13 cellular contexts compared by ENCODE assay signal in genomic region chr2:46029332-46029811, GRCh38.
DNase-seq lines count a peak whose midpoint lies in the region; ATAC-seq and TF ChIP-seq lines count a peak whose summit lies in the region.
"Had no signal": no experiment of that assay in that cellular context is flagged by ENCODE, and none has a peak within 500 bp of the region (broad histone marks: within the 10 kb centered on the region; RNA-seq: fewer than 3 reads in every experiment).

No MANE protein-coding gene starts in this region.

- no peaks in the 10 kb centered on the region for H3K9me2 ChIP-seq in SK-N-SH

- H3K4me1 Mint-ChIP-seq in activated naive CD4-positive, alpha-beta T cell treated with anti-CD3 and anti-CD28 coated beads for 36 hours (ENCODE audit: low read depth): peaks cover 10% of the 10 kb centered on the region

- H2AFZ ChIP-seq in SK-N-SH (ENCODE audit: low read depth): no peak overlapping the region

- H3F3A ChIP-seq in SK-N-SH (replicated peaks; ENCODE audit: insufficient read depth): no peaks in the 10 kb centered on the region

- H3K4me1 ChIP-seq in SK-N-SH (ENCODE audit: control insufficient read depth in 1 of 2, insufficient read depth in 2 of 2, low read depth in 1 of 2, low read length in 1 of 2) (peaks cover 5 to 9% of the 10 kb centered on the region in 2 experiments; a peak in 1 of 4 replicates), SJCRH30 (peaks cover 5% of the 10 kb centered on the region; the same call in 1 of the 2 replicates), stomach (peaks cover 0 to 41% (median 25%) of the 10 kb centered on the region in 4 donors)
- H3K4me1 ChIP-seq: BLaER1 had no signal

- no peak overlapping the region for H3K27ac ChIP-seq in SK-N-SH (ENCODE audit: low read depth in 2 of 2, low read length in 1 of 2)
- no peak overlapping the region for H3K27ac ChIP-seq in SJCRH30
- peak overlapping the region in 4 of 5 donors; percentile 23 to 74 (median 48) for H3K27ac ChIP-seq in stomach
- H3K27ac ChIP-seq: BLaER1 had no signal

- H3K4me2 ChIP-seq in SK-N-SH: no peak overlapping the region
- H3K4me2 ChIP-seq: BLaER1 had no signal

- TF ChIP-seq EP300 in SK-N-SH (IDR thresholded peaks at IDR 0.05; ENCODE audit: borderline replicate concordance in 1 of 2, low read depth in 1 of 2, low read length in 1 of 2) (no peak), stomach (IDR thresholded peaks at IDR 0.05) (no peak)

- H3K27me3 ChIP-seq in SK-N-SH (ENCODE audit: insufficient read depth) (no peaks in the 10 kb centered on the region), SJCRH30 (no peaks in the 10 kb centered on the region), stomach (no peaks in the 10 kb centered on the region)
- H3K27me3 ChIP-seq: BLaER1 had no signal

- no peaks in the 10 kb centered on the region for H3K9me3 Mint-ChIP-seq in activated naive CD4-positive, alpha-beta T cell treated with anti-CD3 and anti-CD28 coated beads for 36 hours

- H3K4me3 Mint-ChIP-seq in activated naive CD4-positive, alpha-beta T cell treated with anti-CD3 and anti-CD28 coated beads for 36 hours: no peak overlapping the region

- no peak for TF ChIP-seq POLR2A in stomach (IDR thresholded peaks at IDR 0.05)

- DNase-seq in SK-N-SH: no peak
- peak; percentile 45 to 58 for DNase-seq in SJCRH30
- DNase-seq in glomerular visceral epithelial cell (ENCODE audit: extremely low spot score): peak; percentile 64
- no peak for DNase-seq in stomach
- DNase-seq in effector CD8-positive, alpha-beta T cell (lab: John Stamatoyannopoulos, UW): no peak
- no peak for DNase-seq in activated naive CD4-positive, alpha-beta T cell treated with anti-CD3 and anti-CD28 coated beads for 36 hours
- DNase-seq: central memory CD4-positive, alpha-beta T cell; NCI-H446; stimulated activated CD4-positive, alpha-beta T cell treated with anti-CD3 and anti-CD28 coated beads, Interleukin-2, amount 100 ng/mL, for 48 hours had no signal

- intact Hi-C loops in stomach (cut with DNase I; ENCODE audit: low total_unique reads): no loop called here
- intact Hi-C loops in activated naive CD4-positive, alpha-beta T cell treated with anti-CD3 and anti-CD28 coated beads for 36 hours (cut with micrococcal nuclease): no loop called here

- H3K9me3 ChIP-seq in SK-N-SH (no peaks in the 10 kb centered on the region), SJCRH30 (replicated peaks) (no peaks in the 10 kb centered on the region), stomach (no peaks in the 10 kb centered on the region)
- H3K9me3 ChIP-seq: BLaER1 had no signal

- H3K27me3 Mint-ChIP-seq in activated naive CD4-positive, alpha-beta T cell treated with anti-CD3 and anti-CD28 coated beads for 36 hours (ENCODE audit: low read depth): no peaks in the 10 kb centered on the region

- TF ChIP-seq CTCF in SK-N-SH (IDR thresholded peaks at IDR 0.05) (peak; percentile 41), stomach (IDR thresholded peaks at IDR 0.05) (no peak)

- no peak for TF ChIP-seq RAD21 in SK-N-SH (IDR thresholded peaks at IDR 0.05; ENCODE audit: low read length)

- H3K79me2 ChIP-seq in SK-N-SH (ENCODE audit: insufficient read depth): no peaks in the 10 kb centered on the region

- no peaks in the 10 kb centered on the region for H3K36me3 ChIP-seq in SK-N-SH (replicated peaks in 1 of 2; ENCODE audit: control insufficient read depth in 1 of 2, insufficient read depth in 2 of 2, low read length in 1 of 2)
- H3K36me3 ChIP-seq in SJCRH30: no peaks in the 10 kb centered on the region
- H3K36me3 ChIP-seq in stomach: no peaks in the 10 kb centered on the region

- H4K20me1 ChIP-seq in SK-N-SH (ENCODE audit: insufficient read depth): no peaks in the 10 kb centered on the region

- 85% methylated on average over 5 of the region's 5 CpGs for WGBS in SK-N-SH (ENCODE audit: low lambda C conversion rate)
- WGBS in stomach, 5 donors: 40 to 47% (median 43%) methylated on average over 5 of the region's 5 CpGs

- POLR2A ChIA-PET in SK-N-SH (lab: Yijun Ruan, JAX): no interaction called here

- CTCF ChIA-PET in SK-N-SH (lab: Yijun Ruan, JAX): interaction anchor here (1.2 to 3.8 kb wide), 6 partner anchors 10 to 621 kb away, joined by 3 to 16 read pairs (median 6); no protein-coding TSS in a partner anchor
- CTCF ChIA-PET in activated naive CD4-positive, alpha-beta T cell treated with anti-CD3 and anti-CD28 coated beads for 36 hours (lab: Charles Lee): interaction anchor here (0.7 kb wide), 1 partner anchor 1389 kb away, joined by 3 read pairs; no protein-coding TSS in a partner anchor

- no peak overlapping the region for H3K9ac ChIP-seq in SK-N-SH
- H3K9ac ChIP-seq: BLaER1 had no signal

- ATAC-seq in SK-N-SH treated with all-trans-retinoic acid at 6 μM for 48 hours: no peak
- ATAC-seq in GM19351 (IDR thresholded peaks at IDR 0.05; ENCODE audit: unreplicated experiment): no peak
- ATAC-seq: activated CD4-positive, CD25-positive, alpha-beta regulatory T cell treated with anti-CD3 and anti-CD28 coated beads, Interleukin-2, amount 50 U/mL, for 24 hours had no signal

- no peak overlapping the region for H3K4me3 ChIP-seq in SK-N-SH (ENCODE audit: low read depth in 2 of 2, low read length in 1 of 2)
- H3K4me3 ChIP-seq in SJCRH30: no peak overlapping the region
- no peak overlapping the region for H3K4me3 ChIP-seq in stomach
- H3K4me3 ChIP-seq: BLaER1 had no signal

- no peak overlapping the region for H3K27ac Mint-ChIP-seq in activated naive CD4-positive, alpha-beta T cell treated with anti-CD3 and anti-CD28 coated beads for 36 hours

- peaks cover 2% of the 10 kb centered on the region for H3K36me3 Mint-ChIP-seq in activated naive CD4-positive, alpha-beta T cell treated with anti-CD3 and anti-CD28 coated beads for 36 hours (ENCODE audit: low read depth)

TF ChIP-seq in SK-N-SH, 30 proteins besides CTCF, POLR2A, EP300 and RAD21:
- TF ChIP-seq POLR2AphosphoS5 (IDR thresholded peaks at IDR 0.05; ENCODE audit: low read depth, low read length): no peak

TF ChIP-seq in SK-N-SH treated with all-trans-retinoic acid at 6 μM for 48 hours, 23 proteins besides CTCF, POLR2A, EP300 and RAD21:
- TF ChIP-seq SNAI2 (CRISPR knock-in tag; IDR thresholded peaks at IDR 0.05): no peak
- TF ChIP-seq ZFP30 (CRISPR knock-in tag; IDR thresholded peaks at IDR 0.05): no peak
- TF ChIP-seq PATZ1 (CRISPR knock-in tag; IDR thresholded peaks at IDR 0.05; ENCODE audit: borderline replicate concordance): no peak

Comparison
In these comparisons a context has a peak if more than half of its experiments do, and no peak if none do; other contexts are left out.
1. DNase-seq: peak in SJCRH30 (2 of 2) and glomerular visceral epithelial cell (single experiment); none in SK-N-SH (single experiment), stomach (single experiment), effector CD8-positive, alpha-beta T cell (single experiment) and activated naive CD4-positive, alpha-beta T cell treated with anti-CD3 and anti-CD28 coated beads for 36 hours (single experiment).
2. H3K27ac ChIP-seq: peak in stomach (4 of 5); none in SK-N-SH (0 of 2) and SJCRH30 (single experiment).